ENCODE assay signal across 26 cellular contexts in the genomic region with DNA sequence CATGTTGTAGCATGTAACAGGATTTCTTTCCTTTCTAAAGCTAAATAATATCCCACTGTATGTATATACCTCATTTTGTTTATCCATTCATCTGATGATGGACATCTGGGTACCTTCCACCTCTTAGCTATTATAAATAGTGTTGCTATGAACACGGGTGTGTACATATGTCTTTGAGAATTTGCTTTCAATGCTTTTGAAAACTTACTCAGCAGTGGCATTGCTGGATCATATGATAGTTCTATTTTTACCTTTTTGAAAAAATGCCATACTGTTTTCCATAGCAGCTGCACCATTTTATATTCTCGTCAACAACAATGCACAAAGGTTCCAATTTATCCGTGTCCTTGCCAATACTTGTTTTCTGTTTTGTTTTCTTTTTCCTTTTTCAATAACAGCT.
"Had no signal": no experiment of that assay in that cellular context is flagged by ENCODE, and none has a peak within 500 bp of the region (broad histone marks: within the 10 kb centered on the region; RNA-seq: fewer than 3 reads in every experiment).

No MANE protein-coding gene starts in this region.

- H3K27me3 Mint-ChIP-seq: activated CD8-positive, alpha-beta memory T cell treated with anti-CD3 and anti-CD28 coated beads, Interleukin-2, amount 10 ng/mL, durations not matched to agents 7 days and 5 days; natural killer cell treated with Interleukin-12 subunit alpha and Interleukin-12 subunit beta and Interleukin-15 and Interleukin-18, amount 100 ng/mL, for 72 hours; stimulated activated naive B cell treated with anti-CD40 and anti-IgM and Interleukin-4, amounts not matched to agents 10 μg/mL and 1 μg/mL and 100 μg/mL, for 72 hours had no signal

- H3K4me1 Mint-ChIP-seq: stimulated activated naive B cell treated with anti-CD40 and anti-IgM and Interleukin-4, amounts not matched to agents 10 μg/mL and 1 μg/mL and 100 μg/mL, for 72 hours had no signal

- H3K36me3 Mint-ChIP-seq: natural killer cell treated with Interleukin-12 subunit alpha and Interleukin-12 subunit beta and Interleukin-15 and Interleukin-18, amount 100 ng/mL, for 72 hours had no signal

- H3K27me3 ChIP-seq: body of pancreas, esophagus squamous epithelium, hepatocyte, sigmoid colon, stomach, testis, transverse colon had no signal

- H3K9me3 ChIP-seq: esophagus squamous epithelium, sigmoid colon, testis, transverse colon had no signal

- H3K4me3 Mint-ChIP-seq: activated CD8-positive, alpha-beta memory T cell treated with anti-CD3 and anti-CD28 coated beads, Interleukin-2, amount 10 ng/mL, durations not matched to agents 7 days and 5 days; activated CD8-positive, alpha-beta T cell treated with anti-CD3 and anti-CD28 coated beads, Interleukin-2, amount 10 ng/mL, durations not matched to agents 7 days and 5 days; activated T-cell treated with anti-CD3 and anti-CD28 coated beads, Interleukin-2, amount 50 U/mL, for 72 hours; natural killer cell treated with Interleukin-12 subunit alpha and Interleukin-12 subunit beta and Interleukin-15 and Interleukin-18, amount 100 ng/mL, for 72 hours; stimulated activated naive B cell treated with anti-CD40 and anti-IgM and Interleukin-4, amounts not matched to agents 10 μg/mL and 1 μg/mL and 100 μg/mL, for 72 hours had no signal

- H3K4me3 ChIP-seq: body of pancreas, esophagus squamous epithelium, hepatocyte, mucosa of descending colon, sigmoid colon, stomach, testis, transverse colon had no signal

- H3K27ac Mint-ChIP-seq: activated CD8-positive, alpha-beta memory T cell treated with anti-CD3 and anti-CD28 coated beads, Interleukin-2, amount 10 ng/mL, durations not matched to agents 7 days and 5 days; activated CD8-positive, alpha-beta T cell treated with anti-CD3 and anti-CD28 coated beads, Interleukin-2, amount 10 ng/mL, durations not matched to agents 7 days and 5 days; activated naive CD4-positive, alpha-beta T cell treated with anti-CD3 and anti-CD28 coated beads, Interleukin-2, amount 50 U/mL, for 72 hours; activated T-cell treated with anti-CD3 and anti-CD28 coated beads, Interleukin-2, amount 50 U/mL, for 72 hours; natural killer cell treated with Interleukin-12 subunit alpha and Interleukin-12 subunit beta and Interleukin-15 and Interleukin-18, amount 100 ng/mL, for 72 hours; stimulated activated naive B cell treated with anti-CD40 and anti-IgM and Interleukin-4, amounts not matched to agents 10 μg/mL and 1 μg/mL and 100 μg/mL, for 72 hours had no signal

- H3K27ac ChIP-seq: body of pancreas, epithelial cell of prostate, esophagus squamous epithelium, hepatocyte, sigmoid colon, stomach, testis, transverse colon had no signal

- H3K4me1 ChIP-seq: esophagus squamous epithelium, testis, transverse colon had no signal

- DNase-seq: activated CD4-positive, alpha-beta T cell treated with anti-CD3 and anti-CD28 coated beads for 1 hour; activated CD4-positive, alpha-beta T cell treated with anti-CD3 and anti-CD28 coated beads, Interleukin-2, amount 50 U/mL, for 1 hour; activated CD8-positive, alpha-beta memory T cell treated with anti-CD3 and anti-CD28 coated beads, Interleukin-2, amount 10 ng/mL, durations not matched to agents 7 days and 5 days; activated CD8-positive, alpha-beta T cell treated with anti-CD3 and anti-CD28 coated beads, Interleukin-2, amount 10 ng/mL, durations not matched to agents 7 days and 5 days; activated naive CD4-positive, alpha-beta T cell; activated T-cell treated with anti-CD3 and anti-CD28 coated beads for 4 hours; activated T-cell treated with anti-CD3 and anti-CD28 coated beads, Interleukin-2, amount 50 U/mL, for 72 hours; anterior cingulate cortex; body of pancreas; cerebellar nuclear complex; esophagus squamous epithelium; left cardiac atrium; left ventricle myocardium superior; mucosa of descending colon; sigmoid colon; stimulated activated CD4-positive, alpha-beta T cell treated with anti-CD3 and anti-CD28 coated beads, Interleukin-15, amount 100 ng/mL, for 24 hours; stimulated activated CD4-positive, alpha-beta T cell treated with anti-CD3 and anti-CD28 coated beads, Interleukin-2, amount 100 ng/mL, for 24 hours; stimulated activated naive B cell treated with anti-CD40 and anti-IgM and Interleukin-4, amounts not matched to agents 10 μg/mL and 1 μg/mL and 100 μg/mL, for 72 hours; stomach; T-helper 2 cell; testis; transverse colon had no signal

- ATAC-seq: activated CD8-positive, alpha-beta memory T cell treated with anti-CD3 and anti-CD28 coated beads, Interleukin-2, amount 10 ng/mL, durations not matched to agents 7 days and 5 days; activated CD8-positive, alpha-beta T cell treated with anti-CD3 and anti-CD28 coated beads, Interleukin-2, amount 10 ng/mL, durations not matched to agents 7 days and 5 days; activated naive CD4-positive, alpha-beta T cell treated with anti-CD3 and anti-CD28 coated beads, Interleukin-2, amount 50 U/mL, for 72 hours; activated T-cell treated with anti-CD3 and anti-CD28 coated beads, Interleukin-2, amount 50 U/mL, for 72 hours; body of pancreas; left cardiac atrium; left ventricle myocardium superior; mucosa of descending colon; natural killer cell treated with Interleukin-12 subunit alpha and Interleukin-12 subunit beta and Interleukin-15 and Interleukin-18, amount 100 ng/mL, for 72 hours; stimulated activated naive B cell treated with anti-CD40 and anti-IgM and Interleukin-4, amounts not matched to agents 10 μg/mL and 1 μg/mL and 100 μg/mL, for 72 hours had no signal

- H3K9me3 Mint-ChIP-seq: activated naive CD4-positive, alpha-beta T cell treated with anti-CD3 and anti-CD28 coated beads, Interleukin-2, amount 50 U/mL, for 72 hours; natural killer cell treated with Interleukin-12 subunit alpha and Interleukin-12 subunit beta and Interleukin-15 and Interleukin-18, amount 100 ng/mL, for 72 hours had no signal

- H3K36me3 ChIP-seq: esophagus squamous epithelium, sigmoid colon, stomach, transverse colon had no signal
